In genomic region chr13:110227864-110228643, GRCh38 we compare ENCODE assay signal across 24 cellular contexts.
DNase-seq lines count a peak whose midpoint lies in the region; ATAC-seq, FAIRE-seq and TF ChIP-seq lines count a peak whose summit lies in the region.
"Had no signal": no experiment of that assay in that cellular context is flagged by ENCODE, and none has a peak within 500 bp of the region (broad histone marks: within the 10 kb centered on the region; RNA-seq: fewer than 3 reads in every experiment).

No MANE protein-coding gene starts in this region.

- peaks cover 75% of the 10 kb centered on the region for H3K4me1 Mint-ChIP-seq in osteocyte (ENCODE audit: unreplicated experiment)

- TF ChIP-seq POLR2A in H54 (IDR thresholded peaks at IDR 0.05; ENCODE audit: low read depth, low read length) = no peak

- peaks cover 0 to 87% (median 42%) of the 10 kb centered on the region in 4 donors for H3K4me1 ChIP-seq in tibial artery
- H3K4me1 ChIP-seq: pancreas had no signal

- intact Hi-C loops in tibial artery (cut with DNase I; ENCODE audit: low total_unique reads) = loop anchor here (10.0 kb wide), 1 partner anchor 77 kb away; the partner anchor contains the start of genes COL4A1 and COL4A2

- H3K27me3 Mint-ChIP-seq in osteocyte (ENCODE audit: unreplicated experiment) = no peaks in the 10 kb centered on the region

- FAIRE-seq in H54 (lab: Jason Lieb, UNC) = no peak
- FAIRE-seq: GM12878, pancreas had no signal

- peak overlapping the region; percentile 23; the same call in 1 of the 2 replicates for H3K4me3 ChIP-seq in SK-N-MC
- H3K4me3 ChIP-seq in tibial artery = no peak overlapping the region
- H3K4me3 ChIP-seq: GM12878, pancreas had no signal

- H3K9me3 Mint-ChIP-seq in osteocyte (ENCODE audit: unreplicated experiment) = no peaks in the 10 kb centered on the region
- H3K9me3 Mint-ChIP-seq: activated naive CD4-positive, alpha-beta T cell treated with anti-CD3 and anti-CD28 coated beads, Interleukin-2, amount 50 U/mL, for 72 hours; dendritic cell treated with granulocyte-macrophage colony-stimulating factor and Interleukin-4, amounts not matched to agents 40 ng/mL and 50 ng/mL, for 4 days; natural killer cell treated with Interleukin-12 subunit alpha and Interleukin-12 subunit beta and Interleukin-15 and Interleukin-18, amount 100 ng/mL, for 72 hours; T-helper 2 cell treated with Interferon-gamma antibody and Interleukin-4, amounts not matched to agents 5 μg/mL and 100 μg/mL, for 36 hours had no signal

- peaks cover 20% of the 10 kb centered on the region for H3K36me3 Mint-ChIP-seq in osteocyte (ENCODE audit: unreplicated experiment)
- H3K36me3 Mint-ChIP-seq: activated naive CD4-positive, alpha-beta T cell treated with anti-CD3 and anti-CD28 coated beads, Interleukin-2, amount 50 U/mL, for 72 hours; natural killer cell treated with Interleukin-12 subunit alpha and Interleukin-12 subunit beta and Interleukin-15 and Interleukin-18, amount 100 ng/mL, for 72 hours had no signal

- H3K4me3 Mint-ChIP-seq in osteocyte (ENCODE audit: unreplicated experiment) = no peak overlapping the region
- H3K4me3 Mint-ChIP-seq: dendritic cell treated with granulocyte-macrophage colony-stimulating factor and Interleukin-4, amounts not matched to agents 40 ng/mL and 50 ng/mL, for 4 days; natural killer cell treated with Interleukin-12 subunit alpha and Interleukin-12 subunit beta and Interleukin-15 and Interleukin-18, amount 100 ng/mL, for 72 hours; T-helper 2 cell treated with Interferon-gamma antibody and Interleukin-4, amounts not matched to agents 5 μg/mL and 100 μg/mL, for 36 hours had no signal

- no peaks in the 10 kb centered on the region for H3K9me3 ChIP-seq in SK-N-MC (ENCODE audit: low read depth, low read length)
- H3K9me3 ChIP-seq in tibial artery = no peaks in the 10 kb centered on the region
- H3K9me3 ChIP-seq: pancreas had no signal

- no peaks in the 10 kb centered on the region for H3K27me3 ChIP-seq in tibial artery
- H3K27me3 ChIP-seq: pancreas had no signal

- DNase-seq in SK-N-MC (ENCODE audit: low read depth, low spot score) = peak; percentile 78
- peak; percentile 32 for DNase-seq in dermis blood vessel endothelial cell
- peak; percentile 76 for DNase-seq in osteocyte (ENCODE audit: extremely low spot score, unreplicated experiment)
- DNase-seq in tibial artery = peak in 1 of 2 donors; percentile 65
- no peak for DNase-seq in H54 (ENCODE audit: insufficient read length, low spot score)
- DNase-seq in NOMO-1 treated with dmso at 0.1 percent for 144 hours (lab: John Stamatoyannopoulos, UW; ENCODE audit: unreplicated experiment) = no peak
- DNase-seq: activated CD4-positive, alpha-beta T cell treated with anti-CD3 and anti-CD28 coated beads, Interleukin-2, amount 50 U/mL, for 1 hour; anterior cingulate cortex; H7; midbrain; NCI-H1105; NCI-H1930; NCI-H2227 treated with DMSO at 0.1 percent for 48 hours; pancreas; stimulated activated CD8-positive, alpha-beta memory T cell treated with anti-CD3 and anti-CD28 coated beads, Interleukin-4, amount 100 ng/mL, for 48 hours had no signal

- no peak overlapping the region for H3K9ac ChIP-seq in SK-N-MC (ENCODE audit: insufficient read length)

- ATAC-seq in HG03097 (IDR thresholded peaks at IDR 0.05; ENCODE audit: low FRiP score, unreplicated experiment) = no peak
- ATAC-seq: activated naive CD4-positive, alpha-beta T cell treated with anti-CD3 and anti-CD28 coated beads, Interleukin-2, amount 50 U/mL, for 72 hours; GM12878; natural killer cell treated with Interleukin-12 subunit alpha and Interleukin-12 subunit beta and Interleukin-15 and Interleukin-18, amount 100 ng/mL, for 72 hours; pancreas; sciatic nerve had no signal

- H3K36me3 ChIP-seq in SK-N-MC (ENCODE audit: insufficient read depth, low read length) (no peaks in the 10 kb centered on the region), tibial artery (no peaks in the 10 kb centered on the region)
- H3K36me3 ChIP-seq: pancreas had no signal

- peak overlapping the region; percentile 90 for H3K27ac Mint-ChIP-seq in osteocyte (ENCODE audit: unreplicated experiment)
- H3K27ac Mint-ChIP-seq: activated naive CD4-positive, alpha-beta T cell treated with anti-CD3 and anti-CD28 coated beads, Interleukin-2, amount 50 U/mL, for 72 hours; dendritic cell treated with granulocyte-macrophage colony-stimulating factor and Interleukin-4, amounts not matched to agents 40 ng/mL and 50 ng/mL, for 4 days; natural killer cell treated with Interleukin-12 subunit alpha and Interleukin-12 subunit beta and Interleukin-15 and Interleukin-18, amount 100 ng/mL, for 72 hours; T-helper 2 cell treated with Interferon-gamma antibody and Interleukin-4, amounts not matched to agents 5 μg/mL and 100 μg/mL, for 36 hours had no signal

- TF ChIP-seq CTCF in osteocyte (IDR thresholded peaks at IDR 0.05) = no peak
- no peak for TF ChIP-seq CTCF in tibial artery (IDR thresholded peaks at IDR 0.05)

- H3K27ac ChIP-seq in SK-N-MC (no peak overlapping the region), tibial artery (peak overlapping the region; percentile 56 to 91)
- H3K27ac ChIP-seq: C4-2B, HL-60, pancreas had no signal

Comparison
In these comparisons a context has a peak if more than half of its experiments do, and no peak if none do; other contexts are left out.
1. DNase-seq: peak in SK-N-MC (single experiment), dermis blood vessel endothelial cell (single experiment) and osteocyte (single experiment); none in H54 (single experiment) and NOMO-1 treated with dmso at 0.1 percent for 144 hours (single experiment).